In genomic region chr1:228161866-228162265, GRCh38 we compare ENCODE assay signal across 11 cellular contexts. TPM values are rescaled to one million over a fixed set of nuclear protein-coding genes. Genes with fewer than 3 reads are reported as not detected.
DNase-seq lines count a peak whose midpoint lies in the region; ATAC-seq, FAIRE-seq and TF ChIP-seq lines count a peak whose summit lies in the region.
"Had no signal": no experiment of that assay in that cellular context is flagged by ENCODE, and none has a peak within 500 bp of the region (broad histone marks: within the 10 kb centered on the region; RNA-seq: fewer than 3 reads in every experiment).

No MANE protein-coding gene starts in this region.

- H3K4me1 Mint-ChIP-seq in activated CD4-positive, alpha-beta T cell treated with anti-CD3 and anti-CD28 coated beads for 36 hours = peaks cover 33% of the 10 kb centered on the region
- H3K4me1 Mint-ChIP-seq in activated CD8-positive, alpha-beta T cell treated with anti-CD3 and anti-CD28 coated beads, Interleukin-2, amount 10 ng/mL, durations not matched to agents 7 days and 5 days (ENCODE audit: low read depth) = peaks cover 45% of the 10 kb centered on the region

- no peaks in the 10 kb centered on the region for H3K36me3 ChIP-seq in kidney (ENCODE audit: control insufficient read depth in 1 of 2, insufficient read depth in 2 of 2, low read length in 2 of 2)
- H3K36me3 ChIP-seq in stomach smooth muscle (ENCODE audit: control insufficient read depth in 2 of 2, insufficient read depth in 2 of 2, low read length in 2 of 2) = no peaks in the 10 kb centered on the region

- peak overlapping the region; percentile 29 for H3K27ac Mint-ChIP-seq in activated CD4-positive, alpha-beta T cell treated with anti-CD3 and anti-CD28 coated beads for 36 hours
- H3K27ac Mint-ChIP-seq in activated CD8-positive, alpha-beta T cell treated with anti-CD3 and anti-CD28 coated beads, Interleukin-2, amount 10 ng/mL, durations not matched to agents 7 days and 5 days = peak overlapping the region; percentile 69

- CTCF ChIA-PET in activated CD4-positive, alpha-beta T cell treated with anti-CD3 and anti-CD28 coated beads for 36 hours (lab: Charles Lee) = no interaction called here
- CTCF ChIA-PET in activated CD8-positive, alpha-beta T cell treated with anti-CD3 and anti-CD28 coated beads, Interleukin-2, amount 10 ng/mL, durations not matched to agents 7 days and 5 days (lab: Charles Lee) = no interaction called here

- no peak for FAIRE-seq in kidney (lab: Jason Lieb, UNC)

- H3K9me3 Mint-ChIP-seq in activated CD4-positive, alpha-beta T cell treated with anti-CD3 and anti-CD28 coated beads for 36 hours (ENCODE audit: low read depth) = no peaks in the 10 kb centered on the region
- H3K9me3 Mint-ChIP-seq in activated CD8-positive, alpha-beta T cell treated with anti-CD3 and anti-CD28 coated beads, Interleukin-2, amount 10 ng/mL, durations not matched to agents 7 days and 5 days (ENCODE audit: insufficient read depth) = no peaks in the 10 kb centered on the region

- intact Hi-C loops in activated CD4-positive, alpha-beta T cell treated with anti-CD3 and anti-CD28 coated beads for 36 hours (cut with DNase I, micrococcal nuclease) = loop anchor here in 1 of 2 experiments (10.0 kb wide), 1 partner anchor 1757 kb away; the partner anchor contains the start of gene PARP1
- intact Hi-C loops in kidney (cut with DNase I) = no loop called here

- TF ChIP-seq CTCF in kidney (IDR thresholded peaks at IDR 0.05; ENCODE audit: borderline replicate concordance, extremely low read depth, insufficient read depth) = no peak

- no peak for DNase-seq in activated CD4-positive, alpha-beta T cell treated with anti-CD3 and anti-CD28 coated beads for 36 hours
- DNase-seq in activated CD4-positive, alpha-beta T cell treated with anti-CD3 and anti-CD28 coated beads, Interleukin-2, amount 50 U/mL, for 48 hours = no peak
- no peak for DNase-seq in activated CD8-positive, alpha-beta T cell treated with anti-CD3 and anti-CD28 coated beads, Interleukin-2, amount 10 ng/mL, durations not matched to agents 7 days and 5 days
- peak; percentile 70 for DNase-seq in kidney
- DNase-seq in NCI-H146 treated with DMSO at 0.1 percent for 48 hours (lab: John Stamatoyannopoulos, UW; ENCODE audit: unreplicated experiment) = no peak
- DNase-seq: 8988T; activated CD4-positive, CD25-positive, alpha-beta regulatory T cell treated with anti-CD3 and anti-CD28 coated beads, Interleukin-2, amount 50 U/mL, for 72 hours; activated T-cell treated with anti-CD3 and anti-CD28 coated beads, Interleukin-2, amount 50 U/mL, for 1 hour had no signal

- H3K36me3 Mint-ChIP-seq in activated CD4-positive, alpha-beta T cell treated with anti-CD3 and anti-CD28 coated beads for 36 hours (ENCODE audit: low read depth) = no peaks in the 10 kb centered on the region
- no peaks in the 10 kb centered on the region for H3K36me3 Mint-ChIP-seq in activated CD8-positive, alpha-beta T cell treated with anti-CD3 and anti-CD28 coated beads, Interleukin-2, amount 10 ng/mL, durations not matched to agents 7 days and 5 days (ENCODE audit: low read depth)

- peak overlapping the region; percentile 51 to 73 for H3K27ac ChIP-seq in kidney (ENCODE audit: low read depth in 2 of 2, low read length in 2 of 2)
- peak overlapping the region; percentile 6 for H3K27ac ChIP-seq in stomach smooth muscle (ENCODE audit: low read length)

- H3K4me3 Mint-ChIP-seq in activated CD4-positive, alpha-beta T cell treated with anti-CD3 and anti-CD28 coated beads for 36 hours = no peak overlapping the region
- no peak overlapping the region for H3K4me3 Mint-ChIP-seq in activated CD8-positive, alpha-beta T cell treated with anti-CD3 and anti-CD28 coated beads, Interleukin-2, amount 10 ng/mL, durations not matched to agents 7 days and 5 days

- no peak overlapping the region for H3K4me3 ChIP-seq in kidney (ENCODE audit: low read length in 2 of 2)
- no peak overlapping the region for H3K4me3 ChIP-seq in stomach smooth muscle (ENCODE audit: low read length in 2 of 2)

- H3K27me3 ChIP-seq in stomach smooth muscle (ENCODE audit: control insufficient read depth in 1 of 2, insufficient read depth in 2 of 2, low read length in 2 of 2) = peaks cover 6 to 10% of the 10 kb centered on the region in 2 donors

- no peak overlapping the region for H3K9ac ChIP-seq in kidney (ENCODE audit: low read length in 2 of 2)
- H3K9ac ChIP-seq in stomach smooth muscle (ENCODE audit: low read length in 2 of 2) = peak overlapping the region; percentile 28 to 29

- H3K9me3 ChIP-seq in kidney (ENCODE audit: control insufficient read depth in 1 of 2, low read length in 2 of 2) = no peaks in the 10 kb centered on the region
- H3K9me3 ChIP-seq in stomach smooth muscle (ENCODE audit: control insufficient read depth in 2 of 2, low read length in 2 of 2) = no peaks in the 10 kb centered on the region

- no peaks in the 10 kb centered on the region for H3K27me3 Mint-ChIP-seq in activated CD4-positive, alpha-beta T cell treated with anti-CD3 and anti-CD28 coated beads for 36 hours
- H3K27me3 Mint-ChIP-seq in activated CD8-positive, alpha-beta T cell treated with anti-CD3 and anti-CD28 coated beads, Interleukin-2, amount 10 ng/mL, durations not matched to agents 7 days and 5 days (ENCODE audit: low read depth) = no peaks in the 10 kb centered on the region

- no peak for ATAC-seq in activated CD4-positive, alpha-beta T cell treated with anti-CD3 and anti-CD28 coated beads for 36 hours
- no peak for ATAC-seq in activated CD8-positive, alpha-beta T cell treated with anti-CD3 and anti-CD28 coated beads, Interleukin-2, amount 10 ng/mL, durations not matched to agents 7 days and 5 days
- ATAC-seq in GM19035 (IDR thresholded peaks at IDR 0.05; ENCODE audit: unreplicated experiment) = no peak
- ATAC-seq in GM21515 (IDR thresholded peaks at IDR 0.05; ENCODE audit: unreplicated experiment) = no peak

- peaks cover 5 to 14% of the 10 kb centered on the region in 2 donors for H3K4me1 ChIP-seq in kidney (ENCODE audit: control insufficient read depth in 1 of 2, insufficient read depth in 1 of 2, low read depth in 1 of 2, low read length in 2 of 2)
- peaks cover 28% of the 10 kb centered on the region for H3K4me1 ChIP-seq in stomach smooth muscle (ENCODE audit: control insufficient read depth, insufficient read depth, low read length)

- POLR2A ChIA-PET in activated CD4-positive, alpha-beta T cell treated with anti-CD3 and anti-CD28 coated beads for 36 hours (lab: Charles Lee) = no interaction called here
- POLR2A ChIA-PET in activated CD8-positive, alpha-beta T cell treated with anti-CD3 and anti-CD28 coated beads, Interleukin-2, amount 10 ng/mL, durations not matched to agents 7 days and 5 days (lab: Charles Lee) = interaction anchor here (1.0 kb wide), 1 partner anchor 21 kb away, joined by 3 read pairs; no protein-coding TSS in a partner anchor

RNA-seq across cellular contexts. Expression of gene IBA57, which starts 3.7 kb away (rescaled TPM):
- total RNA-seq in activated CD4-positive, alpha-beta T cell treated with anti-CD3 and anti-CD28 coated beads for 36 hours = 1 to 10 TPM; 6.0 to 8.3 TPM
- total RNA-seq in activated CD8-positive, alpha-beta T cell treated with anti-CD3 and anti-CD28 coated beads, Interleukin-2, amount 10 ng/mL, durations not matched to agents 7 days and 5 days = 1 to 10 TPM; 7.5 to 8.9 TPM
- 13.0 TPM for total RNA-seq in kidney
- 4.7 TPM for polyA plus RNA-seq in kidney (ENCODE audit: insufficient read depth, low read depth, low replicate concordance)

RNA-seq across cellular contexts. Expression of gene GJC2, which starts 12.1 kb away (rescaled TPM):
- total RNA-seq in activated CD4-positive, alpha-beta T cell treated with anti-CD3 and anti-CD28 coated beads for 36 hours = under 1 TPM in 1 of 2 experiments, not detected in 1; 0.64 TPM
- total RNA-seq in activated CD8-positive, alpha-beta T cell treated with anti-CD3 and anti-CD28 coated beads, Interleukin-2, amount 10 ng/mL, durations not matched to agents 7 days and 5 days = 1 to 10 TPM; 4.1 to 4.4 TPM
- 6.0 TPM for total RNA-seq in kidney
- polyA plus RNA-seq in kidney (ENCODE audit: insufficient read depth, low read depth, low replicate concordance) = 0.73 TPM

RNA-seq across cellular contexts. Expression of gene GUK1, which starts 21.8 kb away (rescaled TPM):
- 100 to 1,000 TPM; 196 to 270 TPM for total RNA-seq in activated CD4-positive, alpha-beta T cell treated with anti-CD3 and anti-CD28 coated beads for 36 hours
- 100 to 1,000 TPM; 339 to 344 TPM for total RNA-seq in activated CD8-positive, alpha-beta T cell treated with anti-CD3 and anti-CD28 coated beads, Interleukin-2, amount 10 ng/mL, durations not matched to agents 7 days and 5 days
- 221 TPM for total RNA-seq in kidney
- 410 TPM for polyA plus RNA-seq in kidney (ENCODE audit: insufficient read depth, low read depth, low replicate concordance)

RNA-seq across cellular contexts. Expression of gene OBSCN, which starts 46.0 kb away (rescaled TPM):
- total RNA-seq in activated CD4-positive, alpha-beta T cell treated with anti-CD3 and anti-CD28 coated beads for 36 hours = 10 to 100 TPM; 20.0 to 20.5 TPM
- 10 to 100 TPM; 12.3 to 14.4 TPM for total RNA-seq in activated CD8-positive, alpha-beta T cell treated with anti-CD3 and anti-CD28 coated beads, Interleukin-2, amount 10 ng/mL, durations not matched to agents 7 days and 5 days
- 30.0 TPM for total RNA-seq in kidney
- polyA plus RNA-seq in kidney (ENCODE audit: insufficient read depth, low read depth, low replicate concordance) = 14.5 TPM

RNA-seq across cellular contexts. Expression of gene MRPL55, which starts 52.8 kb away (rescaled TPM):
- 10 to 100 TPM; 51.0 to 57.7 TPM for total RNA-seq in activated CD4-positive, alpha-beta T cell treated with anti-CD3 and anti-CD28 coated beads for 36 hours
- total RNA-seq in activated CD8-positive, alpha-beta T cell treated with anti-CD3 and anti-CD28 coated beads, Interleukin-2, amount 10 ng/mL, durations not matched to agents 7 days and 5 days = 10 to 100 TPM; 51.1 to 60.7 TPM
- total RNA-seq in kidney = 37.8 TPM
- 141 TPM for polyA plus RNA-seq in kidney (ENCODE audit: insufficient read depth, low read depth, low replicate concordance)

Comparison
In these comparisons a context has a peak if more than half of its experiments do, and no peak if none do; other contexts are left out.
1. H3K9ac ChIP-seq: peak in stomach smooth muscle (2 of 2); none in kidney (0 of 2).